In the genomic region with DNA sequence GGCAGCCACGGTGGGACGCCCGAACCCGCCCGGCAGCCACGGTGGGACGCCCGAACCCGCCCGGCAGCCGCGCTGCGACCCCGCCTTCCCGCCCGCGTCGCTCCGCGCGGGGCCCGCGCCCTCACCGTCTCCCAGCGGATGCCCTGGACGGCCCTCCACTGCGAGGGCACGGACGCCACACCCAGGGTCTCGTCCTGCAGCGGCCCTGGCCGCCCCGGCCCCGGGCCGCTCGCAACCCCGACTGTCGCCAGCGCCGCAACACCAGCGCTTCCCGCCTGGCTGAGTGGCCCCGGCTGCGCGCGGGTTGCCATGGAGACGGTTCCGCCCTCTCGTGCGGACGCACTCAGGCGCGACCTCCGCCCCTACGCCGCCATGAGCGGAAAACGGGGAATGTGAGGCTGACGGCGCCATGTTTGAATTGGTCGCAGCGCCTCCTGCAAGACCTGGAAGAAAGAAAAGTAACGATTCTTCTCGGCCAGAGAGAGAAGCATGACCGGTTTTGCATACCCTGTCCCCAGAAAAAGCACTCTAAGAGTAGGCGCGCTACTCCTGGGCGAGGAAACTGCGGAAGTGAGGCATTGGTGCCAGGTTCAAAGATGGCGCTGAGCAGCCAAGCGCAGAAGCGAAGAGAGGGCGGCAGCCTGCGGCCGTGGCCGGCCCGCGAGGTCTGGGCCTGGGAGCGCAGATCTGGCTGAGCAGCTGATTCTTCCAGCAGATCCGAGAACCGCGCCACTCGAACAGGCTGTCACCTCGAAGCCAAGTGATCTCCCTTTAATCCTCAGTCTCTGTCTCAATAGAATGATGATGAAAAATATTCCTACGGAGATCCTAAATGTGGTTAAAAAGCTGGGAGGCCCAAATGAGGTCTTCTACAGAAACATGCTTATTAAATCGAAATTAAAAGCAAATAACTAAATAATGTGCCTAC, we compare ENCODE assay signal across 8 cellular contexts. TPM values are rescaled to one million over a fixed set of nuclear protein-coding genes. Genes with fewer than 3 reads are reported as not detected.
A peak's percentile ranks its signal among the peaks of the same experiment; 100 is the strongest.
DNase-seq lines count a peak whose midpoint lies in the region; ATAC-seq and TF ChIP-seq lines count a peak whose summit lies in the region.

A gene (minus strand): TSS at position 432 of the 928 bp plus-strand sequence. CDS start 121 bp downstream, at position 311.

- TF ChIP-seq POLR2A in GM10847 (IDR thresholded peaks at IDR 0.05; ENCODE audit: extremely low read depth, insufficient read length), result peak; percentile 51

- H3K4me1 ChIP-seq in cardiac muscle cell (ENCODE audit: low read depth) (no peaks in the 10 kb centered on the region), parathyroid adenoma (no peaks in the 10 kb centered on the region), tibial artery (peaks cover 0 to 10% (median 4%) of the 10 kb centered on the region in 4 donors)

- no peaks in the 10 kb centered on the region for H3K36me3 ChIP-seq in cardiac muscle cell
- H3K36me3 ChIP-seq in parathyroid adenoma (ENCODE audit: control insufficient read depth, insufficient read depth, low read length), result no peaks in the 10 kb centered on the region
- no peaks in the 10 kb centered on the region for H3K36me3 ChIP-seq in tibial artery

- H3K27ac ChIP-seq in cardiac muscle cell, result peak within 1 kb of the TSS; percentile 100
- H3K27ac ChIP-seq in parathyroid adenoma, result peak within 1 kb of the TSS; percentile 100
- H3K27ac ChIP-seq in tibial artery, result peak within 1 kb of the TSS; percentile 96 to 97

- TF ChIP-seq CTCF in cardiac muscle cell (IDR thresholded peaks at IDR 0.05; ENCODE audit: low read depth, low read length) (no peak), parathyroid adenoma (IDR thresholded peaks at IDR 0.05) (no peak), tibial artery (IDR thresholded peaks at IDR 0.05) (no peak)

- DNase-seq in NCI-H128 (lab: John Stamatoyannopoulos, UW; ENCODE audit: unreplicated experiment) (peak; percentile 85), SW 1271 (lab: John Stamatoyannopoulos, UW) (peak; percentile 78 to 93), cardiac muscle cell (ENCODE audit: low read depth in 1 of 2, low spot score in 1 of 2) (peak; percentile 96 to 97), tibial artery (peak; percentile 93 to 97)
- DNase-seq in activated naive CD8-positive, alpha-beta T cell treated with anti-CD3 and anti-CD28 coated beads, Interleukin-2, amount 50 U/mL, for 16 hours (ENCODE audit: low read depth, low spot score), result peak; percentile 88

- ATAC-seq in HG02642 (IDR thresholded peaks at IDR 0.05; ENCODE audit: poor library complexity, unreplicated experiment), result peak; percentile 79

- H3K4me2 ChIP-seq in parathyroid adenoma (ENCODE audit: low read length), result peak within 1 kb of the TSS; percentile 98

- intact Hi-C loops in tibial artery (cut with DNase I; ENCODE audit: low total_unique reads), result no loop called here

- H3K4me3 ChIP-seq in cardiac muscle cell (peak within 1 kb of the TSS; percentile 81), parathyroid adenoma (ENCODE audit: low read depth, low read length) (peak within 1 kb of the TSS; percentile 77), tibial artery (peak within 1 kb of the TSS; percentile 61 to 66)

- no peaks in the 10 kb centered on the region for H3K27me3 ChIP-seq in cardiac muscle cell
- H3K27me3 ChIP-seq in parathyroid adenoma (ENCODE audit: control insufficient read depth, insufficient read depth, low read length), result no peaks in the 10 kb centered on the region
- H3K27me3 ChIP-seq in tibial artery, result no peaks in the 10 kb centered on the region

- peak within 1 kb of the TSS; percentile 94 for H2AFZ ChIP-seq in parathyroid adenoma

- peak within 1 kb of the TSS; percentile 46 for H3K9ac ChIP-seq in parathyroid adenoma

- H3K9me3 ChIP-seq in cardiac muscle cell (ENCODE audit: low read depth) (no peaks in the 10 kb centered on the region), parathyroid adenoma (ENCODE audit: control insufficient read depth, low read length) (no peaks in the 10 kb centered on the region), tibial artery (no peaks in the 10 kb centered on the region)

- H3K79me2 ChIP-seq in parathyroid adenoma, result no peaks in the 10 kb centered on the region

RNA-seq across cellular contexts. Expression of the gene that starts here (rescaled TPM):
- total RNA-seq in cardiac muscle cell, result 77.2 and 94.9 TPM in 2 replicates
- polyA plus RNA-seq in cardiac muscle cell, result 81.7 and 119 TPM in 2 replicates

Comparison
In these comparisons a context has a peak if more than half of its experiments do, and no peak if none do; other contexts are left out.
1. Peak in every context shown above with its lines: DNase-seq, ATAC-seq, H3K4me3 ChIP-seq and H3K27ac ChIP-seq.